In genomic region chr6:14211596-14211961, GRCh38 we compare ENCODE assay signal across 8 cellular contexts.
DNase-seq lines count a peak whose midpoint lies in the region; ATAC-seq and TF ChIP-seq lines count a peak whose summit lies in the region.

No MANE protein-coding gene starts in this region.

- no peak for TF ChIP-seq CTCF in Caco-2 (IDR thresholded peaks at IDR 0.05; ENCODE audit: insufficient read depth in 1 of 2, low read depth in 1 of 2, low read length in 1 of 2, severe bottlenecking in 1 of 2, unreplicated experiment in 1 of 2)
- TF ChIP-seq CTCF in Peyer's patch (IDR thresholded peaks at IDR 0.05), result no peak

- ATAC-seq in left lobe of liver, result peak; percentile 46
- no peak for ATAC-seq in stimulated activated naive CD8-positive, alpha-beta T cell treated with anti-CD3 and anti-CD28 coated beads, Interleukin-15, Interleukin-2, amounts not matched to agents 100 U/mL and 50 U/mL, for 24 hours

- H3K4me3 Mint-ChIP-seq in Caco-2 (ENCODE audit: unreplicated experiment), result peak overlapping the region; percentile 70

- CTCF ChIA-PET in Caco-2 (lab: Charles Lee), result interaction anchor here (1.6 kb wide), 1 partner anchor 106 kb away, joined by 6 read pairs; no protein-coding TSS in a partner anchor

- H3K36me3 ChIP-seq in Caco-2 (ENCODE audit: control insufficient read depth, insufficient read depth, low read length) (no peaks in the 10 kb centered on the region), H7 (replicated peaks; ENCODE audit: control insufficient read depth, insufficient read depth, low read length) (no peaks in the 10 kb centered on the region), Peyer's patch (no peaks in the 10 kb centered on the region)

- BruUV-seq in Caco-2 (replicated peaks; lab: Mats Ljungman, UMichigan), result no TSS peak

- H3K4me1 Mint-ChIP-seq in Caco-2 (ENCODE audit: low read depth, unreplicated experiment), result peaks cover 6% of the 10 kb centered on the region

- H3K9me3 ChIP-seq in Caco-2, result no peaks in the 10 kb centered on the region
- H3K9me3 ChIP-seq in Peyer's patch, result no peaks in the 10 kb centered on the region

- no peaks in the 10 kb centered on the region for H3K36me3 Mint-ChIP-seq in Caco-2 (ENCODE audit: insufficient read depth, unreplicated experiment)

- DNase-seq in Caco-2, result peak in 1 of 2 experiments; percentile 47
- DNase-seq in H7, result peak; percentile 68
- peak in 2 of 3 donors; percentile 48 to 70 for DNase-seq in Peyer's patch
- peak; percentile 69 for DNase-seq in left lobe of liver (ENCODE audit: low spot score)
- peak; percentile 37 for DNase-seq in stimulated activated naive CD8-positive, alpha-beta T cell treated with anti-CD3 and anti-CD28 coated beads, Interleukin-15, Interleukin-2, amounts not matched to agents 100 U/mL and 50 U/mL, for 24 hours
- no peak for DNase-seq in NK-92 (lab: John Stamatoyannopoulos, UW; ENCODE audit: unreplicated experiment)
- no peak for DNase-seq in HT-29 (ENCODE audit: low spot score)

- peak overlapping the region; percentile 53 for H3K27ac Mint-ChIP-seq in Caco-2 (ENCODE audit: unreplicated experiment)

- peak overlapping the region; percentile 63 to 87 (median 81) for H3K27ac ChIP-seq in Peyer's patch
- H3K27ac ChIP-seq in cingulate gyrus (ENCODE audit: low read depth, low read length), result peak overlapping the region; percentile 60

- H3K9me3 Mint-ChIP-seq in Caco-2 (ENCODE audit: unreplicated experiment), result no peaks in the 10 kb centered on the region

- H3K4me3 ChIP-seq in Caco-2 (ENCODE audit: low read depth, low read length), result peak overlapping the region; percentile 50
- peak overlapping the region; percentile 27 for H3K4me3 ChIP-seq in H7 (ENCODE audit: insufficient read depth, low read depth, low read length)
- H3K4me3 ChIP-seq in Peyer's patch, result peak overlapping the region; percentile 60 to 90 (median 72)

- intact Hi-C loops in Caco-2 (cut with micrococcal nuclease; ENCODE audit: unreplicated experiment), result loop anchor here (10.0 kb wide), 3 partner anchors 87 to 293 kb away; no protein-coding TSS in a partner anchor

- H3K4me1 ChIP-seq in Caco-2, result peaks cover 8% of the 10 kb centered on the region
- peaks cover 0 to 11% (median 6%) of the 10 kb centered on the region in 4 donors for H3K4me1 ChIP-seq in Peyer's patch

- POLR2A ChIA-PET in Caco-2 (lab: Charles Lee), result no interaction called here

- H3K27me3 ChIP-seq in Caco-2 (replicated peaks; ENCODE audit: control insufficient read depth, insufficient read depth, low read length), result no peaks in the 10 kb centered on the region
- H3K27me3 ChIP-seq in H7 (ENCODE audit: control insufficient read depth, insufficient read depth, low read length), result peaks cover 6% of the 10 kb centered on the region
- no peaks in the 10 kb centered on the region for H3K27me3 ChIP-seq in Peyer's patch

- no peak for TF ChIP-seq POLR2A in Peyer's patch (IDR thresholded peaks at IDR 0.05)

- H3K27me3 Mint-ChIP-seq in Caco-2 (ENCODE audit: insufficient read depth, unreplicated experiment), result no peaks in the 10 kb centered on the region

Comparison
In these comparisons a context has a peak if more than half of its experiments do, and no peak if none do; other contexts are left out.
1. DNase-seq: peak in H7 (single experiment), Peyer's patch (2 of 3), left lobe of liver (single experiment) and stimulated activated naive CD8-positive, alpha-beta T cell treated with anti-CD3 and anti-CD28 coated beads, Interleukin-15, Interleukin-2, amounts not matched to agents 100 U/mL and 50 U/mL, for 24 hours (single experiment); none in NK-92 (single experiment) and HT-29 (single experiment).
2. Peak in every context shown above with its lines, with median percentiles within 50 percentile points of each other: H3K4me3 ChIP-seq.